In the genomic region with DNA sequence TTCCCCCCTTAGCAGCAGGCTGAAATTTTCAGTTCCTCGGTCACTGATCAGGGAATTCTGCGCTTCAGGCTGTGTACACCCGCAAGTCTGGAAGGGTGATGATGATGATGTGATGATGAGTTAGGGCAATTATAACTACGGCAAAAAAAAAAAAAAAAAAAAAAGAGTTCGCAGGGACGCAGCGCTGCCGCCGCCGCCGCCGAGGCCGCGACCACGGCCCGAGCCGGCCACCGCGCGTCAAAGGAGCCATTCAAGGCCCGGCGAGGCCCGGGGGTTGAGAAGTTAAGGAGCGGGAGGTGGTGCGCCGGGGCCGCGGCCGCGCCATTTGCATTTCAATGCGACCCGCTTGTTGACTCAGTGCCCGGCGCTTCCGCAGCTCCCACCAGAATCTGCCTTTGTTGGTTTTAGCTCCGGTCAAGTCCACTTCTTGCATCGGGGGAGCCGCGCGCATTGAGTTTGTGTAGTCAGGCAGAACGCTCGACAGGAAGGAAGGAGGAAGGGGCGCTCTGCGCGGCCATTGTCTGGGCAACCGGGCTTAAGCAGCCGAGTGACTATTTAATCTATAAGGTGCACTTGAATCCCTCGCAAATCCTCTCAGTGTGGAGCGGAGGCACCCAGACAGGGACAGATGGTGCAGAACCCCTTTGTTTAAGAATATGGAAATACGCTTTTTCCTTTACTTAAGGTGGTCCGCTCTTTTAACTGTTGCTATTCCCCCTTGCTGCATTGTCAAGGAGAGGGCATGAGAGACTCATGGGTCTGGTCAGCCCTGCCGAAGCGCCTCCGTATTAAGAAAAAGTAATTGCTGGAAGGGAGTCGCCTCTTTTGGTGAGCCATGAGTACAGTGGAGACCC, we compare ENCODE assay signal across 1 cellular context.
TF ChIP-seq lines count a peak whose summit lies in the region.

No MANE protein-coding gene starts in this region.

TF ChIP-seq in GM23338, 12 proteins besides CTCF, POLR2A, EP300 and RAD21 (continued from another document):
- TF ChIP-seq, protein P1, sequence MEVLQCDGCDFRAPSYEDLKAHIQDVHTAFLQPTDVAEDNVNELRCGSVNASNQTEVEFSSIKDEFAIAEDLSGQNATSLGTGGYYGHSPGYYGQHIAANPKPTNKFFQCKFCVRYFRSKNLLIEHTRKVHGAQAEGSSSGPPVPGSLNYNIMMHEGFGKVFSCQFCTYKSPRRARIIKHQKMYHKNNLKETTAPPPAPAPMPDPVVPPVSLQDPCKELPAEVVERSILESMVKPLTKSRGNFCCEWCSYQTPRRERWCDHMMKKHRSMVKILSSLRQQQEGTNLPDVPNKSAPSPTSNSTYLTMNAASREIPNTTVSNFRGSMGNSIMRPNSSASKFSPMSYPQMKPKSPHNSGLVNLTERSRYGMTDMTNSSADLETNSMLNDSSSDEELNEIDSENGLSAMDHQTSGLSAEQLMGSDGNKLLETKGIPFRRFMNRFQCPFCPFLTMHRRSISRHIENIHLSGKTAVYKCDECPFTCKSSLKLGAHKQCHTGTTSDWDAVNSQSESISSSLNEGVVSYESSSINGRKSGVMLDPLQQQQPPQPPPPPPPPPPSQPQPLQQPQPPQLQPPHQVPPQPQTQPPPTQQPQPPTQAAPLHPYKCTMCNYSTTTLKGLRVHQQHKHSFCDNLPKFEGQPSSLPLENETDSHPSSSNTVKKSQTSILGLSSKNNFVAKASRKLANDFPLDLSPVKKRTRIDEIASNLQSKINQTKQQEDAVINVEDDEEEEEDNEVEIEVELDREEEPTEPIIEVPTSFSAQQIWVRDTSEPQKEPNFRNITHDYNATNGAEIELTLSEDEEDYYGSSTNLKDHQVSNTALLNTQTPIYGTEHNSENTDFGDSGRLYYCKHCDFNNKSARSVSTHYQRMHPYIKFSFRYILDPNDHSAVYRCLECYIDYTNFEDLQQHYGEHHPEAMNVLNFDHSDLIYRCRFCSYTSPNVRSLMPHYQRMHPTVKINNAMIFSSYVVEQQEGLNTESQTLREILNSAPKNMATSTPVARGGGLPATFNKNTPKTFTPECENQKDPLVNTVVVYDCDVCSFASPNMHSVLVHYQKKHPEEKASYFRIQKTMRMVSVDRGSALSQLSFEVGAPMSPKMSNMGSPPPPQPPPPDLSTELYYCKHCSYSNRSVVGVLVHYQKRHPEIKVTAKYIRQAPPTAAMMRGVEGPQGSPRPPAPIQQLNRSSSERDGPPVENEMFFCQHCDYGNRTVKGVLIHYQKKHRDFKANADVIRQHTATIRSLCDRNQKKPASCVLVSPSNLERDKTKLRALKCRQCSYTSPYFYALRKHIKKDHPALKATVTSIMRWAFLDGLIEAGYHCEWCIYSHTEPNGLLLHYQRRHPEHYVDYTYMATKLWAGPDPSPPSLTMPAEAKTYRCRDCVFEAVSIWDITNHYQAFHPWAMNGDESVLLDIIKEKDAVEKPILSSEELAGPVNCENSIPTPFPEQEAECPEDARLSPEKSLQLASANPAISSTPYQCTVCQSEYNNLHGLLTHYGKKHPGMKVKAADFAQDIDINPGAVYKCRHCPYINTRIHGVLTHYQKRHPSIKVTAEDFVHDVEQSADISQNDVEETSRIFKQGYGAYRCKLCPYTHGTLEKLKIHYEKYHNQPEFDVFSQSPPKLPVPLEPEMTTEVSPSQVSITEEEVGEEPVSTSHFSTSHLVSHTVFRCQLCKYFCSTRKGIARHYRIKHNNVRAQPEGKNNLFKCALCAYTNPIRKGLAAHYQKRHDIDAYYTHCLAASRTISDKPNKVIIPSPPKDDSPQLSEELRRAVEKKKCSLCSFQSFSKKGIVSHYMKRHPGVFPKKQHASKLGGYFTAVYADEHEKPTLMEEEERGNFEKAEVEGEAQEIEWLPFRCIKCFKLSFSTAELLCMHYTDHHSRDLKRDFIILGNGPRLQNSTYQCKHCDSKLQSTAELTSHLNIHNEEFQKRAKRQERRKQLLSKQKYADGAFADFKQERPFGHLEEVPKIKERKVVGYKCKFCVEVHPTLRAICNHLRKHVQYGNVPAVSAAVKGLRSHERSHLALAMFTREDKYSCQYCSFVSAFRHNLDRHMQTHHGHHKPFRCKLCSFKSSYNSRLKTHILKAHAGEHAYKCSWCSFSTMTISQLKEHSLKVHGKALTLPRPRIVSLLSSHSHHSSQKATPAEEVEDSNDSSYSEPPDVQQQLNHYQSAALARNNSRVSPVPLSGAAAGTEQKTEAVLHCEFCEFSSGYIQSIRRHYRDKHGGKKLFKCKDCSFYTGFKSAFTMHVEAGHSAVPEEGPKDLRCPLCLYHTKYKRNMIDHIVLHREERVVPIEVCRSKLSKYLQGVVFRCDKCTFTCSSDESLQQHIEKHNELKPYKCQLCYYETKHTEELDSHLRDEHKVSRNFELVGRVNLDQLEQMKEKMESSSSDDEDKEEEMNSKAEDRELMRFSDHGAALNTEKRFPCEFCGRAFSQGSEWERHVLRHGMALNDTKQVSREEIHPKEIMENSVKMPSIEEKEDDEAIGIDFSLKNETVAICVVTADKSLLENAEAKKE (CRISPR knock-in tag; IDR thresholded peaks at IDR 0.05), result no peak
- TF ChIP-seq JUNB (IDR thresholded peaks at IDR 0.05; ENCODE audit: unreplicated experiment), result no peak
- TF ChIP-seq STAT1 (IDR thresholded peaks at IDR 0.05; ENCODE audit: unreplicated experiment), result no peak
- TF ChIP-seq EZH2phosphoT487 (IDR thresholded peaks at IDR 0.05; ENCODE audit: unreplicated experiment), result no peak
- 0 out of 2 replicates have a peak, but pooled peaks have one; percentile 5 for TF ChIP-seq CREB1 (CRISPR knock-in tag; IDR thresholded peaks at IDR 0.05; ENCODE audit: low read depth)
TF ChIP-seq in GM23338: peak in this region for 4.
